Comparison of ENCODE assay signal across 1 cellular context in the genomic region with DNA sequence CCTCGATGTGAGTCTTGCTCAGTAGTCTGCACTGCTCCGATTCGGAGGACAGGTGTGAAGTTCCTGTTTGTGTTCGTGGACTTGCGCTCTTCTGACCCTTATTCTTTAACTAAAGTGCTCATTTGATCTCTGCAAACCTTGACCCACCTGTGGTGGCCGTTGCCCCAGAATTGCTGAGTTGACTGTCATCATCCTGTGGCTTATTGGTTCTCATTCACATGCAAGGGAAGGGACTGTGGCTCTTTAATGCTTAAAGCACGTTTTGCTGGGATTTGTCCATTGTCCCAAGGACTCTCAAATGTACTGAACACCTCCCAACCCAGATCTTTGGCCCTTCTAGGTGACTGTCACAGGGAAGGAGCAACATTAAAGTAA.
TF ChIP-seq lines count a peak whose summit lies in the region.

No MANE protein-coding gene starts in this region.

TF ChIP-seq in K562, 482 proteins besides CTCF, POLR2A, EP300 and RAD21 (continued from another document):
- TF ChIP-seq POU5F1 (IDR thresholded peaks at IDR 0.05; ENCODE audit: borderline replicate concordance, low read depth, low read length, partially characterized antibody) (no peak), ZNF316 (IDR thresholded peaks at IDR 0.05) (peak; percentile 28; the same call in 1 of the 2 replicates)
